ENCODE assay signal across 8 cellular contexts in genomic region chr17:59220328-59221158, GRCh38. TPM values are rescaled to one million over a fixed set of nuclear protein-coding genes. Genes with fewer than 3 reads are reported as not detected.
DNase-seq lines count a peak whose midpoint lies in the region; ATAC-seq, FAIRE-seq and TF ChIP-seq lines count a peak whose summit lies in the region.

Gene GDPD1, plus strand, starts transcription at chr17:59220511. Its CDS starts 99 bp downstream, at chr17:59220610.

- peak; percentile 88 for TF ChIP-seq RAD21 in HCT116 (IDR thresholded peaks at IDR 0.05; ENCODE audit: low read depth)

- H3K36me3 ChIP-seq in HCT116 (ENCODE audit: control insufficient read depth in 1 of 2, insufficient read depth in 2 of 2, low read length in 2 of 2): no peaks in the 10 kb centered on the region
- no peaks in the 10 kb centered on the region for H3K36me3 ChIP-seq in MM.1S (replicated peaks; ENCODE audit: insufficient read depth, low read length)
- H3K36me3 ChIP-seq in neuron (ENCODE audit: insufficient read depth, low read length): peaks cover 2% of the 10 kb centered on the region

- peak within 1 kb of the TSS; percentile 90 to 99 for H3K4me3 ChIP-seq in HCT116 (replicated peaks in 1 of 2; ENCODE audit: low read depth in 1 of 2, low read length in 2 of 2)
- peak within 1 kb of the TSS; percentile 88 for H3K4me3 ChIP-seq in MM.1S (ENCODE audit: low read length)
- peak within 1 kb of the TSS; percentile 69 for H3K4me3 ChIP-seq in neuron (ENCODE audit: low read length)

- no peaks in the 10 kb centered on the region for H4K20me1 ChIP-seq in HCT116 (ENCODE audit: insufficient read depth)
- no peaks in the 10 kb centered on the region for H4K20me1 ChIP-seq in MM.1S (ENCODE audit: insufficient read depth, low read length)

- FAIRE-seq in frontal cortex (lab: Jason Lieb, UNC): no peak

- H2AFZ ChIP-seq in HCT116 (ENCODE audit: low read depth, low read length, poor library complexity, severe bottlenecking) (peak within 1 kb of the TSS; percentile 99), MM.1S (ENCODE audit: low read length) (peak within 1 kb of the TSS; percentile 100), neuron (ENCODE audit: low read depth, low read length) (peak within 1 kb of the TSS; percentile 98)

- no peaks in the 10 kb centered on the region for H3K9me3 ChIP-seq in HCT116 (ENCODE audit: control insufficient read depth in 1 of 2, insufficient read depth in 1 of 2, low read depth in 1 of 2, low read length in 2 of 2)
- no peaks in the 10 kb centered on the region for H3K9me3 ChIP-seq in MM.1S (replicated peaks; ENCODE audit: insufficient read depth, low read length)
- no peaks in the 10 kb centered on the region for H3K9me3 ChIP-seq in neuron (ENCODE audit: low read length)

- peak; percentile 18 for DNase-seq in GM04503 (ENCODE audit: low read depth)
- DNase-seq in HCT116 (ENCODE audit: low read depth, low spot score): peak; percentile 89
- DNase-seq in MM.1S: peak; percentile 98
- peak; percentile 91 for DNase-seq in SHP77 treated with DMSO at 0.1 percent for 48 hours (lab: John Stamatoyannopoulos, UW)
- DNase-seq in activated gamma-delta T cell treated with anti-CD3 and anti-CD28 coated beads, Interleukin-2, amount 50 U/mL, for 16 hours (ENCODE audit: low read depth): peak; percentile 95
- peak; percentile 77 to 86 for DNase-seq in frontal cortex (ENCODE audit: low spot score in 2 of 2)
- DNase-seq in stromal cell of bone marrow (ENCODE audit: low read depth): peak; percentile 79

- H3K79me2 ChIP-seq in HCT116 (ENCODE audit: insufficient read depth, low read length): no peaks in the 10 kb centered on the region
- H3K79me2 ChIP-seq in MM.1S (ENCODE audit: low read length): no peaks in the 10 kb centered on the region

- CTCF ChIA-PET in HCT116 (lab: Charles Lee): interaction anchor here (0.6 to 1.3 kb wide), 7 partner anchors 8 to 633 kb away, joined by 3 to 5 read pairs (median 4); no protein-coding TSS in a partner anchor

- peaks cover 8% of the 10 kb centered on the region; the same call in 1 of the 2 replicates for H3F3A ChIP-seq in MM.1S (ENCODE audit: insufficient read depth, low read length)

- intact Hi-C loops in HCT116 (cut with micrococcal nuclease): loop anchor here (2.0 kb wide), 1 partner anchor 220 kb away; no protein-coding TSS in a partner anchor

- ATAC-seq in HCT116: peak; percentile 97

- peak within 1 kb of the TSS; percentile 94 for H3K4me2 ChIP-seq in HCT116 (ENCODE audit: low read length)
- H3K4me2 ChIP-seq in MM.1S (ENCODE audit: low read depth, low read length): peak within 1 kb of the TSS; percentile 84

- H3K4me1 ChIP-seq in HCT116 (ENCODE audit: control insufficient read depth in 1 of 2, insufficient read depth in 2 of 2, low read length in 2 of 2) (peaks cover 15 to 28% of the 10 kb centered on the region in 2 experiments; a peak in 3 of 4 replicates), MM.1S (ENCODE audit: low read length) (peaks cover 5% of the 10 kb centered on the region; the same call in 1 of the 2 replicates), neuron (ENCODE audit: insufficient read depth, low read length) (peaks cover 8% of the 10 kb centered on the region)

- H3K9ac ChIP-seq in HCT116 (ENCODE audit: low read length) (peak within 1 kb of the TSS; percentile 72), MM.1S (ENCODE audit: low read length) (peak within 1 kb of the TSS; percentile 82)

- TF ChIP-seq POLR2A in HCT116 (IDR thresholded peaks at IDR 0.05; ENCODE audit: borderline replicate concordance, extremely low read depth, insufficient read depth, insufficient read length): peak; percentile 73

- peak within 1 kb of the TSS; percentile 63 for H3K27ac ChIP-seq in HCT116 (ENCODE audit: low read depth, low read length)
- H3K27ac ChIP-seq in MM.1S (ENCODE audit: low read length): peak within 1 kb of the TSS; percentile 70

- H3K27me3 ChIP-seq in HCT116 (ENCODE audit: insufficient read depth, low read length): no peaks in the 10 kb centered on the region
- no peaks in the 10 kb centered on the region for H3K27me3 ChIP-seq in MM.1S (replicated peaks; ENCODE audit: insufficient read depth, low read length)
- no peaks in the 10 kb centered on the region for H3K27me3 ChIP-seq in neuron (ENCODE audit: insufficient read depth, low read length)

- RAD21 ChIA-PET in HCT116 (lab: Charles Lee; ENCODE audit: low non-redundant PET in 1 of 2, low total read pairs in 2 of 2, uncharacterized antibody in 2 of 2, unreplicated experiment in 2 of 2): interaction anchor here (0.6 to 0.8 kb wide), 2 partner anchors 12 to 69 kb away, joined by 3 read pairs; no protein-coding TSS in a partner anchor

- POLR2A ChIA-PET in HCT116 (lab: Charles Lee): interaction anchor here (0.8 to 1.6 kb wide), 4 partner anchors 9 to 90 kb away, joined by 3 to 4 read pairs (median 4); partner anchors contain the start of genes PRR11 and SKA2

- peak; percentile 46 to 72 (median 71); a peak in 4 of 6 replicates for TF ChIP-seq CTCF in HCT116 (IDR thresholded peaks at IDR 0.05 in 2 of 3, conservative IDR thresholded peaks at IDR 0.05 in 1 of 3; ENCODE audit: borderline replicate concordance in 1 of 3, insufficient read depth in 1 of 3, low read depth in 2 of 3, low read length in 2 of 3)
- TF ChIP-seq CTCF in MM.1S (IDR thresholded peaks at IDR 0.05; ENCODE audit: low read length): peak; percentile 79

- BruUV-seq in HCT116 (replicated peaks; lab: Mats Ljungman, UMichigan): no TSS peak

- H3K9me2 ChIP-seq in HCT116 (ENCODE audit: insufficient read depth) (no peaks in the 10 kb centered on the region), MM.1S (replicated peaks; ENCODE audit: insufficient read depth, low read length) (no peaks in the 10 kb centered on the region)

TF ChIP-seq in HCT116, 20 proteins besides CTCF, POLR2A, EP300 and RAD21:
- TF ChIP-seq TCF7L2 (IDR thresholded peaks at IDR 0.05; ENCODE audit: borderline replicate concordance, extremely low read depth, insufficient read depth, insufficient read length) (peak; percentile 90), SIN3A (IDR thresholded peaks at IDR 0.05; ENCODE audit: low read depth) (no peak), SRF (IDR thresholded peaks at IDR 0.05; ENCODE audit: low read depth) (no peak), YY1 (IDR thresholded peaks at IDR 0.05; ENCODE audit: extremely low read depth, insufficient replicate concordance, low read depth, low read length) (peak; percentile 53), POLR2AphosphoS5 (IDR thresholded peaks at IDR 0.05; ENCODE audit: low read depth, low read length) (peak; percentile 82), SP1 (IDR thresholded peaks at IDR 0.05; ENCODE audit: low read depth) (no peak), ATF3 (IDR thresholded peaks at IDR 0.05) (no peak)

RNA-seq across cellular contexts. Expression of gene GDPD1, which starts in this region (rescaled TPM):
- total RNA-seq in HCT116 (2021; ENCODE audit: unreplicated experiment): 13.7 TPM
- polyA plus RNA-seq in HCT116 (2012): 6.7 and 8.9 TPM in 2 replicates
- 54.2 TPM for total RNA-seq in frontal cortex

Comparison
In these comparisons a context has a peak if more than half of its experiments do, and no peak if none do; other contexts are left out.
1. Peak in every context shown above with its lines: DNase-seq, ATAC-seq, H3K4me3 ChIP-seq and H3K27ac ChIP-seq.
2. DNase-seq: peak in every context shown above with its lines; median percentile 98 in MM.1S; 95 in activated gamma-delta T cell treated with anti-CD3 and anti-CD28 coated beads, Interleukin-2, amount 50 U/mL, for 16 hours; 91 in SHP77 treated with DMSO at 0.1 percent for 48 hours; 89 in HCT116; 82 in frontal cortex; 79 in stromal cell of bone marrow; 18 in GM04503.